In genomic region chr17:68170246-68170645, GRCh38 we compare ENCODE assay signal across 23 cellular contexts.
"Had no signal": no experiment of that assay in that cellular context is flagged by ENCODE, and none has a peak within 500 bp of the region (broad histone marks: within the 10 kb centered on the region; RNA-seq: fewer than 3 reads in every experiment).

No MANE protein-coding gene starts in this region.

- H3K79me2 ChIP-seq: hepatocyte had no signal

- H3K4me2 ChIP-seq: hepatocyte had no signal

- H3K9me3 ChIP-seq: heart right ventricle, left lung, lower lobe of right lung, ovary, right atrium auricular region, transverse colon, uterus had no signal

- H3K27me3 Mint-ChIP-seq: naive thymus-derived CD8-positive, alpha-beta T cell; stimulated activated memory B cell treated with anti-CD40 and anti-IgM and Interleukin-4, amounts not matched to agents 10 μg/mL and 1 μg/mL and 100 μg/mL, for 72 hours had no signal

- H3K9me3 Mint-ChIP-seq: naive thymus-derived CD8-positive, alpha-beta T cell; stimulated activated memory B cell treated with anti-CD40 and anti-IgM and Interleukin-4, amounts not matched to agents 10 μg/mL and 1 μg/mL and 100 μg/mL, for 72 hours; stimulated activated naive CD8-positive, alpha-beta T cell treated with anti-CD3 and anti-CD28 coated beads, Interleukin-15, amount 100 ng/mL, for 72 hours had no signal

- H3K36me3 Mint-ChIP-seq: naive thymus-derived CD8-positive, alpha-beta T cell; stimulated activated memory B cell treated with anti-CD40 and anti-IgM and Interleukin-4, amounts not matched to agents 10 μg/mL and 1 μg/mL and 100 μg/mL, for 72 hours had no signal

- FAIRE-seq: keratinocyte had no signal

- H3K36me3 ChIP-seq: heart right ventricle, left lung, lower lobe of right lung, ovary, right atrium auricular region, transverse colon, uterus had no signal

- H3K4me3 Mint-ChIP-seq: stimulated activated memory B cell treated with anti-CD40 and anti-IgM and Interleukin-4, amounts not matched to agents 10 μg/mL and 1 μg/mL and 100 μg/mL, for 72 hours; stimulated activated naive CD8-positive, alpha-beta T cell treated with anti-CD3 and anti-CD28 coated beads, Interleukin-15, amount 100 ng/mL, for 72 hours had no signal

- H3K27me3 ChIP-seq: heart right ventricle, hepatocyte, left lung, ovary, right atrium auricular region, transverse colon, uterus had no signal

- H3K4me3 ChIP-seq: hepatocyte, left lung, ovary, right atrium auricular region, transverse colon, uterus had no signal

- H3K27ac ChIP-seq: hepatocyte, left lung, lower lobe of right lung, ovary, right atrium auricular region, skin epidermis, transverse colon, uterus had no signal

- H3K4me1 ChIP-seq: left lung, lower lobe of right lung, right atrium auricular region, uterus had no signal

- DNase-seq: heart right ventricle; kidney glomerular epithelial cell; left cardiac atrium; left lung; lower lobe of right lung; mammary epithelial cell; mesenchymal stem cell; naive thymus-derived CD8-positive, alpha-beta T cell; ovary; stimulated activated CD4-positive, alpha-beta T cell treated with anti-CD3 and anti-CD28 coated beads, Interleukin-12 subunit alpha, Interleukin-12 subunit beta, amount 100 ng/mL, for 4 hours; stimulated activated CD4-positive, alpha-beta T cell treated with anti-CD3 and anti-CD28 coated beads, Interleukin-4, amount 100 ng/mL, for 24 hours; stimulated activated naive CD4-positive, alpha-beta T cell treated with Interleukin-2 at 50 U/mL for 16 hours; stimulated activated naive CD8-positive, alpha-beta T cell treated with anti-CD3 and anti-CD28 coated beads, Interleukin-15, amount 100 ng/mL, for 72 hours; substantia nigra; transverse colon; uterus had no signal

- H2AFZ ChIP-seq: hepatocyte had no signal

- ATAC-seq: left cardiac atrium; left lung; lower lobe of right lung; naive thymus-derived CD8-positive, alpha-beta T cell; sciatic nerve; stimulated activated memory B cell treated with anti-CD40 and anti-IgM and Interleukin-4, amounts not matched to agents 10 μg/mL and 1 μg/mL and 100 μg/mL, for 72 hours; stimulated activated naive CD8-positive, alpha-beta T cell treated with anti-CD3 and anti-CD28 coated beads, Interleukin-15, amount 100 ng/mL, for 72 hours had no signal

- H3K27ac Mint-ChIP-seq: progenitor cell of endocrine pancreas; stimulated activated memory B cell treated with anti-CD40 and anti-IgM and Interleukin-4, amounts not matched to agents 10 μg/mL and 1 μg/mL and 100 μg/mL, for 72 hours; stimulated activated naive CD8-positive, alpha-beta T cell treated with anti-CD3 and anti-CD28 coated beads, Interleukin-15, amount 100 ng/mL, for 72 hours had no signal
